11 cellular contexts compared by ENCODE assay signal in the genomic region with DNA sequence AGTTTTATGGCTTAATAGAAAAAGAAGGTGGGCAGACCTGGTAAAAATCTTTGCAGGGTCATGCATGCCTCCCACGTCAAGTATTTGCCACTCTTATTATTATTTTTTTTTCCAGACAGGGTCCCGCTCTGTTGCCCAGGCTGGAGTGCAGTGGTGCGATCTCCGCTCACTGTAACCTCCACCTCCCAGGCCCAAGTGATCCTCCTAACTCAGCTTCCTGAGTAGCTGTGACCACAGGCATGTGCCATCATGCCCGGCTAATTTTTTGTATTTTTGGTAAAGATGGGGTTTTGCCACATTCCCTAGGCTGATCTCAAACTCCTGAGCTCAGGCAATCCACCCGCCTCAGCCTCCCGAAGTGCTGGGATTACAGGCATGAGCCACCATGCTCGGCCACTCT. TPM values are rescaled to one million over a fixed set of nuclear protein-coding genes. Genes with fewer than 3 reads are reported as not detected.
"Had no signal": no experiment of that assay in that cellular context is flagged by ENCODE, and none has a peak within 500 bp of the region (broad histone marks: within the 10 kb centered on the region; RNA-seq: fewer than 3 reads in every experiment).

No MANE protein-coding gene starts in this region.

RNA-seq across cellular contexts. Expression of a gene that starts 55.7 kb away (rescaled TPM):
- total RNA-seq: activated B cell treated with CpG ODN at 0.5 μM for 24 hours; activated CD4-positive, alpha-beta memory T cell treated with anti-CD3 and anti-CD28 coated beads for 36 hours; activated naive CD4-positive, alpha-beta T cell treated with anti-CD3 and anti-CD28 coated beads for 36 hours; activated naive CD4-positive, alpha-beta T cell treated with anti-CD3 and anti-CD28 coated beads, Interleukin-2, amount 50 U/mL, for 72 hours; activated T-cell treated with anti-CD3 and anti-CD28 coated beads, Interleukin-2, amount 50 U/mL, for 4 hours; activated T-helper 1 cell treated with anti-CD3 and anti-CD28 coated beads, Interleukin-12 subunit alpha, Interleukin-12 subunit beta, Interleukin-2, Interleukin-4 antibody, amounts not matched to agents 30 ng/mL and 10 ng/mL and 1 ng/mL, durations not matched to agents 14 hours and 24 hours and 36 hours; adrenal gland; bronchial epithelial cell; SK-MEL-5; T-cell; T-helper 17 cell had no signal
- polyA plus RNA-seq: adrenal gland had no signal
